1 cellular context compared by ENCODE assay signal in genomic region chr7:7577888-7578287, GRCh38.
TF ChIP-seq lines count a peak whose summit lies in the region.

No MANE protein-coding gene starts in this region.

TF ChIP-seq in K562, 482 proteins besides CTCF, POLR2A, EP300 and RAD21 (continued from another document):
- TF ChIP-seq, protein P1, sequence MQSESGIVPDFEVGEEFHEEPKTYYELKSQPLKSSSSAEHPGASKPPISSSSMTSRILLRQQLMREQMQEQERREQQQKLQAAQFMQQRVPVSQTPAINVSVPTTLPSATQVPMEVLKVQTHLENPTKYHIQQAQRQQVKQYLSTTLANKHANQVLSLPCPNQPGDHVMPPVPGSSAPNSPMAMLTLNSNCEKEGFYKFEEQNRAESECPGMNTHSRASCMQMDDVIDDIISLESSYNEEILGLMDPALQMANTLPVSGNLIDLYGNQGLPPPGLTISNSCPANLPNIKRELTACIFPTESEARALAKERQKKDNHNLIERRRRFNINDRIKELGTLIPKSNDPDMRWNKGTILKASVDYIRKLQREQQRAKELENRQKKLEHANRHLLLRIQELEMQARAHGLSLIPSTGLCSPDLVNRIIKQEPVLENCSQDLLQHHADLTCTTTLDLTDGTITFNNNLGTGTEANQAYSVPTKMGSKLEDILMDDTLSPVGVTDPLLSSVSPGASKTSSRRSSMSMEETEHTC (IDR thresholded peaks at IDR 0.05), result no peak
- TF ChIP-seq ZNF561 (CRISPR knock-in tag; conservative IDR thresholded peaks at IDR 0.05) (no peak), RREB1 (CRISPR knock-in tag; IDR thresholded peaks at IDR 0.05) (no peak), ATF7 (IDR thresholded peaks at IDR 0.05) (no peak), CHAMP1 (IDR thresholded peaks at IDR 0.05) (no peak)
